Comparison of ENCODE assay signal across 18 cellular contexts in genomic region chr12:101945361-101946232, GRCh38.
DNase-seq lines count a peak whose midpoint lies in the region; ATAC-seq and TF ChIP-seq lines count a peak whose summit lies in the region.
"Had no signal": no experiment of that assay in that cellular context is flagged by ENCODE, and none has a peak within 500 bp of the region (broad histone marks: within the 10 kb centered on the region; RNA-seq: fewer than 3 reads in every experiment).

No MANE protein-coding gene starts in this region.

- no peak for TF ChIP-seq POLR2A in vagina (IDR thresholded peaks at IDR 0.05)

- no peaks in the 10 kb centered on the region for H3K4me1 Mint-ChIP-seq in CD4-positive, alpha-beta memory T cell

- no peaks in the 10 kb centered on the region for H3K36me3 Mint-ChIP-seq in CD4-positive, alpha-beta memory T cell

- no peak overlapping the region for H3K4me3 ChIP-seq in foreskin fibroblast (ENCODE audit: low read depth in 1 of 2, low read length in 2 of 2)
- H3K4me3 ChIP-seq in vagina: no peak overlapping the region
- no peak overlapping the region for H3K4me3 ChIP-seq in CD4-positive, alpha-beta memory T cell (ENCODE audit: low read length in 2 of 2)
- H3K4me3 ChIP-seq: A549, coronary artery, skin epidermis, upper lobe of left lung had no signal

- no peaks in the 10 kb centered on the region for H3K36me3 ChIP-seq in vagina
- H3K36me3 ChIP-seq in CD4-positive, alpha-beta memory T cell (ENCODE audit: insufficient read depth, low read length): no peaks in the 10 kb centered on the region
- H3K36me3 ChIP-seq: upper lobe of left lung, WERI-Rb-1 had no signal

- peaks cover 0 to 1% (median 0%) of the 10 kb centered on the region in 8 donors for H3K9me3 Mint-ChIP-seq in CD4-positive, alpha-beta memory T cell
- H3K9me3 Mint-ChIP-seq: activated naive CD8-positive, alpha-beta T cell treated with anti-CD3 and anti-CD28 coated beads, Interleukin-2, amount 50 U/mL, for 24 hours had no signal

- peaks cover 19% of the 10 kb centered on the region for H3K4me1 ChIP-seq in vagina
- H3K4me1 ChIP-seq in CD4-positive, alpha-beta memory T cell (ENCODE audit: insufficient read depth, low read length): no peaks in the 10 kb centered on the region
- H3K4me1 ChIP-seq: A549 had no signal

- H3K4me3 Mint-ChIP-seq in CD4-positive, alpha-beta memory T cell: no peak overlapping the region
- H3K4me3 Mint-ChIP-seq: activated naive CD8-positive, alpha-beta T cell treated with anti-CD3 and anti-CD28 coated beads, Interleukin-2, amount 50 U/mL, for 24 hours had no signal

- intact Hi-C loops in vagina (cut with DNase I): no loop called here
- intact Hi-C loops in CD4-positive, alpha-beta memory T cell (cut with micrococcal nuclease): no loop called here

- TF ChIP-seq CTCF in foreskin fibroblast (IDR thresholded peaks at IDR 0.05; ENCODE audit: low read depth, low read length): no peak
- TF ChIP-seq CTCF in vagina (IDR thresholded peaks at IDR 0.05): no peak

- H3K27me3 Mint-ChIP-seq in CD4-positive, alpha-beta memory T cell: peaks cover 6 to 12% of the 10 kb centered on the region in 2 donors
- H3K27me3 Mint-ChIP-seq: activated naive CD8-positive, alpha-beta T cell treated with anti-CD3 and anti-CD28 coated beads, Interleukin-2, amount 50 U/mL, for 24 hours had no signal

- DNase-seq in NCI-H1417 (lab: John Stamatoyannopoulos, UW): peak; percentile 21 to 56 (median 49)
- no peak for DNase-seq in NCI-H1417 treated with DMSO at 0.1 percent for 48 hours (lab: John Stamatoyannopoulos, UW)
- peak; percentile 62 for DNase-seq in NCI-H748 treated with DMSO at 0.1 percent for 48 hours (lab: John Stamatoyannopoulos, UW)
- DNase-seq in foreskin fibroblast: peak; percentile 65 to 71
- DNase-seq in vagina (ENCODE audit: extremely low spot score in 2 of 2): no peak
- no peak for DNase-seq in NCI-H82 treated with DMSO at 0.1 percent for 48 hours (lab: John Stamatoyannopoulos, UW; ENCODE audit: unreplicated experiment)
- no peak for DNase-seq in CD4-positive, alpha-beta memory T cell
- DNase-seq: activated CD8-positive, alpha-beta memory T cell treated with anti-CD3 and anti-CD28 coated beads, Interleukin-2, amount 50 U/mL, for 4 hours; activated naive CD8-positive, alpha-beta T cell treated with anti-CD3 and anti-CD28 coated beads, Interleukin-2, amount 50 U/mL, for 24 hours; EL; left cardiac atrium; NCI-H2227 treated with DMSO at 0.1 percent for 48 hours; upper lobe of left lung; WERI-Rb-1 had no signal

- POLR2A ChIA-PET in CD4-positive, alpha-beta memory T cell (lab: Charles Lee; ENCODE audit: partially characterized antibody): no interaction called here

- H3K27ac Mint-ChIP-seq in CD4-positive, alpha-beta memory T cell: no peak overlapping the region

- no peaks in the 10 kb centered on the region for H3K9me3 ChIP-seq in vagina
- no peaks in the 10 kb centered on the region for H3K9me3 ChIP-seq in CD4-positive, alpha-beta memory T cell (ENCODE audit: control insufficient read depth in 1 of 2, low read length in 2 of 2)
- H3K9me3 ChIP-seq: A549, upper lobe of left lung had no signal

- CTCF ChIA-PET in CD4-positive, alpha-beta memory T cell (lab: Charles Lee; ENCODE audit: partially characterized antibody): interaction anchor here (0.8 kb wide), 2 partner anchors 8 to 539 kb away, joined by 4 read pairs; no protein-coding TSS in a partner anchor

- no peak for ATAC-seq in GM21447 (IDR thresholded peaks at IDR 0.05; ENCODE audit: unreplicated experiment)
- ATAC-seq: A549 had no signal

- no peaks in the 10 kb centered on the region for H3K27me3 ChIP-seq in vagina
- H3K27me3 ChIP-seq in CD4-positive, alpha-beta memory T cell (ENCODE audit: insufficient read depth, low read length): no peaks in the 10 kb centered on the region
- H3K27me3 ChIP-seq: upper lobe of left lung had no signal

- peak overlapping the region; percentile 48 for H3K27ac ChIP-seq in vagina
- H3K27ac ChIP-seq in CD4-positive, alpha-beta memory T cell (ENCODE audit: low read depth, low read length): no peak overlapping the region
- H3K27ac ChIP-seq: A549, coronary artery, upper lobe of left lung, WERI-Rb-1 had no signal

Comparison
In these comparisons a context has a peak if more than half of its experiments do, and no peak if none do; other contexts are left out.
1. DNase-seq: peak in NCI-H1417 (3 of 3), NCI-H748 treated with DMSO at 0.1 percent for 48 hours (single experiment) and foreskin fibroblast (2 of 2); none in NCI-H1417 treated with DMSO at 0.1 percent for 48 hours (single experiment), vagina (0 of 2), NCI-H82 treated with DMSO at 0.1 percent for 48 hours (single experiment) and CD4-positive, alpha-beta memory T cell (0 of 5).